ENCODE assay signal across 11 cellular contexts in the genomic region with DNA sequence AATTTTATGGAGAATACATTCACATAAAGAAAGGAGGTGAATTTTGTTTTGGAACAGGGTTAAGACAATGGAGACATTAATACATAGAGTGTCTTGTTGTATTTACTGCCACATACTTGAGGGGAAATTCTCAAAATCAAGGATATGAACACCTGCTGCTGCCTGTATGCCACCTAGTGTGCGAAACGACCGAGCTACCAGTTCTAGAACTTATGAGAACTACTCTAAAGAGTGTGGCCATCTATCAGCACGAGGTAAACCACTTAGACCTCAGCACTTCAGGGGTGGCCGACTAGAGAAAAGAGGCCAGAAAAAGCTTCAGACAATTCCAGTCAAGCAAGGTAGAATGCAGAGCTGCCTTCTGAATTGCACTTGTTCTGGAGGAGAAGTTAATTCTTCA. TPM values are rescaled to one million over a fixed set of nuclear protein-coding genes. Genes with fewer than 3 reads are reported as not detected.
A peak's percentile ranks its signal among the peaks of the same experiment; 100 is the strongest.
DNase-seq lines count a peak whose midpoint lies in the region; ATAC-seq, FAIRE-seq and TF ChIP-seq lines count a peak whose summit lies in the region.
"Had no signal": no experiment of that assay in that cellular context is flagged by ENCODE, and none has a peak within 500 bp of the region (broad histone marks: within the 10 kb centered on the region; RNA-seq: fewer than 3 reads in every experiment).

No MANE protein-coding gene starts in this region.

- H3K36me3 Mint-ChIP-seq in IgD-negative memory B cell = peaks cover 3% of the 10 kb centered on the region
- H3K36me3 Mint-ChIP-seq in activated B cell treated with CpG ODN at 0.5 μM for 24 hours (ENCODE audit: low read depth) = peaks cover 47% of the 10 kb centered on the region

- CTCF ChIA-PET in activated B cell treated with CpG ODN at 0.5 μM for 24 hours (lab: Charles Lee) = interaction anchor here (1.7 kb wide), 1 partner anchor 136 kb away, joined by 3 read pairs; no protein-coding TSS in a partner anchor

- H3K9me3 Mint-ChIP-seq in IgD-negative memory B cell (no peaks in the 10 kb centered on the region), activated B cell treated with CpG ODN at 0.5 μM for 24 hours (no peaks in the 10 kb centered on the region)
- H3K9me3 Mint-ChIP-seq: stimulated activated naive CD8-positive, alpha-beta T cell treated with anti-CD3 and anti-CD28 coated beads, Interleukin-15, amount 100 ng/mL, for 72 hours had no signal

- POLR2A ChIA-PET in activated B cell treated with CpG ODN at 0.5 μM for 24 hours (lab: Charles Lee) = interaction anchor here (1.0 to 1.4 kb wide), 2 partner anchors 32 to 49 kb away, joined by 3 to 15 read pairs; no protein-coding TSS in a partner anchor

- H3K4me1 Mint-ChIP-seq in IgD-negative memory B cell (peaks cover 11 to 25% (median 14%) of the 10 kb centered on the region in 3 donors), activated B cell treated with CpG ODN at 0.5 μM for 24 hours (peaks cover 11% of the 10 kb centered on the region)

- FAIRE-seq in GM19239 (lab: Jason Lieb, UNC) = no peak

- intact Hi-C loops in activated B cell treated with CpG ODN at 0.5 μM for 24 hours (cut with micrococcal nuclease) = no loop called here

- peak overlapping the region; percentile 6 to 35 (median 14) for H3K27ac Mint-ChIP-seq in IgD-negative memory B cell
- H3K27ac Mint-ChIP-seq in activated B cell treated with CpG ODN at 0.5 μM for 24 hours = peak overlapping the region; percentile 60
- H3K27ac Mint-ChIP-seq: stimulated activated naive CD8-positive, alpha-beta T cell treated with anti-CD3 and anti-CD28 coated beads, Interleukin-15, amount 100 ng/mL, for 72 hours had no signal

- H3K27me3 Mint-ChIP-seq in IgD-negative memory B cell (no peaks in the 10 kb centered on the region), activated B cell treated with CpG ODN at 0.5 μM for 24 hours (no peaks in the 10 kb centered on the region)
- H3K27me3 Mint-ChIP-seq: stimulated activated naive CD8-positive, alpha-beta T cell treated with anti-CD3 and anti-CD28 coated beads, Interleukin-15, amount 100 ng/mL, for 72 hours had no signal

- DNase-seq in DMS53 (lab: John Stamatoyannopoulos, UW) = peak; percentile 26
- DNase-seq in DMS53 treated with DMSO at 0.1 percent for 48 hours (lab: John Stamatoyannopoulos, UW; ENCODE audit: unreplicated experiment) = no peak
- no peak for DNase-seq in activated B cell treated with CpG ODN at 0.5 μM for 24 hours
- DNase-seq in left lobe of liver (ENCODE audit: low spot score) = peak; percentile 11
- DNase-seq in GM19239 (ENCODE audit: insufficient read length, low spot score) = no peak
- no peak for DNase-seq in putamen (ENCODE audit: low spot score)
- DNase-seq: foreskin melanocyte; NCI-H187 treated with DMSO at 0.1 percent for 48 hours; stimulated activated naive CD8-positive, alpha-beta T cell treated with anti-CD3 and anti-CD28 coated beads, Interleukin-15, amount 100 ng/mL, for 72 hours had no signal

- peak overlapping the region in 1 of 4 donors; percentile 18 for H3K4me3 Mint-ChIP-seq in IgD-negative memory B cell
- H3K4me3 Mint-ChIP-seq in activated B cell treated with CpG ODN at 0.5 μM for 24 hours = no peak overlapping the region

- ATAC-seq in activated B cell treated with CpG ODN at 0.5 μM for 24 hours (ENCODE audit: low read depth) (no peak), left lobe of liver (peak; percentile 5), HG02763 (IDR thresholded peaks at IDR 0.05; ENCODE audit: unreplicated experiment) (no peak)
- ATAC-seq: stimulated activated naive CD8-positive, alpha-beta T cell treated with anti-CD3 and anti-CD28 coated beads, Interleukin-15, amount 100 ng/mL, for 72 hours had no signal

- TF ChIP-seq CTCF in activated B cell treated with CpG ODN at 0.5 μM for 24 hours (IDR thresholded peaks at IDR 0.05) = no peak

RNA-seq across cellular contexts. Expression of a gene that starts 1.5 kb away (rescaled TPM):
- polyA plus RNA-seq in IgD-negative memory B cell = 1.4 TPM
- total RNA-seq in activated B cell treated with CpG ODN at 0.5 μM for 24 hours = 7.0 and 8.2 TPM in 2 replicates
- 2.7 TPM for total RNA-seq in left lobe of liver

RNA-seq across cellular contexts. Expression of a gene that starts 50.4 kb away (rescaled TPM):
- 65.3 TPM for polyA plus RNA-seq in IgD-negative memory B cell
- total RNA-seq in activated B cell treated with CpG ODN at 0.5 μM for 24 hours (204 and 233 TPM in 2 replicates), left lobe of liver (23.2 TPM)

Comparison
In these comparisons a context has a peak if more than half of its experiments do, and no peak if none do; other contexts are left out.
1. DNase-seq: peak in DMS53 (single experiment) and left lobe of liver (single experiment); none in DMS53 treated with DMSO at 0.1 percent for 48 hours (single experiment), activated B cell treated with CpG ODN at 0.5 μM for 24 hours (single experiment), GM19239 (single experiment) and putamen (single experiment).